Comparison of ENCODE assay signal across 10 cellular contexts in genomic region chr3:157082305-157082981, GRCh38.
A peak's percentile ranks its signal among the peaks of the same experiment; 100 is the strongest.
DNase-seq lines count a peak whose midpoint lies in the region; TF ChIP-seq lines count a peak whose summit lies in the region.
"Had no signal": no experiment of that assay in that cellular context is flagged by ENCODE, and none has a peak within 500 bp of the region (broad histone marks: within the 10 kb centered on the region; RNA-seq: fewer than 3 reads in every experiment).

No MANE protein-coding gene starts in this region.

- intact Hi-C loops in posterior vena cava (cut with DNase I), result loop anchor here (2.0 to 10.0 kb wide), 6 partner anchors 50 to 548 kb away; partner anchors contain the start of genes TIPARP (in 2 of the 2) and LEKR1 (in 1 of the 2)

- CTCF ChIA-PET in RWPE1 (lab: Yijun Ruan, JAX), result interaction anchor here (0.6 to 2.4 kb wide), 10 partner anchors 29 to 680 kb away, joined by 3 to 28 read pairs (median 4); partner anchors contain the start of gene TIPARP

- no peak for TF ChIP-seq CTCF in RWPE1 (conservative IDR thresholded peaks at IDR 0.05; ENCODE audit: low read depth)

- DNase-seq in GM04504 (ENCODE audit: low read depth), result peak; percentile 76
- peak; percentile 84 for DNase-seq in RWPE1 (ENCODE audit: low spot score)
- peak; percentile 40 for DNase-seq in fibroblast of gingiva (ENCODE audit: low read depth)
- DNase-seq in putamen (ENCODE audit: low spot score), result peak; percentile 60
- no peak for DNase-seq in NCI-H526 (lab: John Stamatoyannopoulos, UW)
- no peak for DNase-seq in occipital lobe (lab: John Stamatoyannopoulos, UW)
- no peak for DNase-seq in posterior vena cava (ENCODE audit: low spot score)
- DNase-seq in kidney glomerular epithelial cell (lab: John Stamatoyannopoulos, UW), result no peak
- DNase-seq: anterior cingulate cortex had no signal

- POLR2A ChIA-PET in RWPE1 (lab: Yijun Ruan, JAX; ENCODE audit: low non-redundant PET), result interaction anchor here (0.6 to 1.1 kb wide), 3 partner anchors 46 to 237 kb away, joined by 3 to 5 read pairs (median 5); no protein-coding TSS in a partner anchor

- peak overlapping the region; percentile 98 for H3K27ac ChIP-seq in RWPE1
- H3K27ac ChIP-seq: left lung had no signal

Comparison
In these comparisons a context has a peak if more than half of its experiments do, and no peak if none do; other contexts are left out.
1. DNase-seq: peak in GM04504 (single experiment), RWPE1 (single experiment), fibroblast of gingiva (single experiment) and putamen (single experiment); none in NCI-H526 (0 of 2), occipital lobe (single experiment), posterior vena cava (single experiment) and kidney glomerular epithelial cell (single experiment).